ENCODE assay signal across 10 cellular contexts in genomic region chr5:32852535-32852934, GRCh38.
DNase-seq lines count a peak whose midpoint lies in the region; ATAC-seq, FAIRE-seq and TF ChIP-seq lines count a peak whose summit lies in the region.
"Had no signal": no experiment of that assay in that cellular context is flagged by ENCODE, and none has a peak within 500 bp of the region (broad histone marks: within the 10 kb centered on the region; RNA-seq: fewer than 3 reads in every experiment).

No MANE protein-coding gene starts in this region.

- peak; percentile 50 for FAIRE-seq in HepG2 (lab: Jason Lieb, UNC)
- FAIRE-seq: colon had no signal

- peak overlapping the region; percentile 29; the same call in 1 of the 2 replicates for H3K56ac ChIP-seq in IMR-90 (ENCODE audit: extremely low read depth, insufficient read depth, low read length)

- WGBS in IMR-90 (ENCODE audit: extremely low coverage in 2 of 2, insufficient read length in 1 of 2), 2 experiments = no CpG with 5 or more reads among the region's 8 CpGs
- WGBS in HepG2 (ENCODE audit: low lambda C conversion rate) = 2% methylated on average over 8 of the region's 8 CpGs

- H3K9ac ChIP-seq in IMR-90 (ENCODE audit: low read depth, low read length) (no peak overlapping the region), HepG2 (ENCODE audit: insufficient read depth, low read depth, low read length) (no peak overlapping the region)

- no peak overlapping the region; the same call in 1 of the 2 replicates for H3K18ac ChIP-seq in IMR-90 (ENCODE audit: low read depth, low read length)

- H4K5ac ChIP-seq in IMR-90 (ENCODE audit: low read depth, low read length) = no peak overlapping the region

- peak overlapping the region; percentile 84 for H2AFZ ChIP-seq in ACC112 (ENCODE audit: low read length, unreplicated experiment)
- peak overlapping the region; percentile 66 for H2AFZ ChIP-seq in IMR-90 (replicated peaks; ENCODE audit: low read length, poor library complexity)
- H2AFZ ChIP-seq in HepG2 (ENCODE audit: low read length) = no peak overlapping the region

- CTCF ChIA-PET in IMR-90 (lab: Yijun Ruan, JAX) (interaction anchor here (0.6 to 2.6 kb wide), 6 partner anchors 10 to 349 kb away, joined by 3 to 13 read pairs (median 4); no protein-coding TSS in a partner anchor), HepG2 (lab: Yijun Ruan, JAX; ENCODE audit: low intra/inter-chr PET ratio, low total read pairs) (interaction anchor here (1.3 kb wide), 1 partner anchor 145 kb away, joined by 3 read pairs; no protein-coding TSS in a partner anchor)

- TF ChIP-seq CTCF in IMR-90 (conservative IDR thresholded peaks at IDR 0.05; ENCODE audit: low read depth, low read length) (peak; percentile 55), HepG2 (CRISPR knock-in tag; IDR thresholded peaks at IDR 0.05) (peak; percentile 48)

- intact Hi-C loops in IMR-90 (cut with micrococcal nuclease) = loop anchor here (1.0 to 5.0 kb wide), 4 partner anchors 42 to 329 kb away; partner anchors contain the start of gene NPR3
- intact Hi-C loops in HepG2 (cut with micrococcal nuclease; ENCODE audit: unreplicated experiment) = loop anchor here (2.0 kb wide), 1 partner anchor 144 kb away; no protein-coding TSS in a partner anchor
- intact Hi-C loops in activated CD4-positive, alpha-beta T cell treated with anti-CD3 and anti-CD28 coated beads, Interleukin-2, amount 10 ng/mL, durations not matched to agents 24 days and 14 days (cut with micrococcal nuclease) = no loop called here

- peak overlapping the region; percentile 42 to 75; a peak in 2 of 4 replicates for H4K8ac ChIP-seq in IMR-90 (ENCODE audit: low read depth in 2 of 2, low read length in 2 of 2)

- H3K27ac Mint-ChIP-seq in activated naive CD4-positive, alpha-beta T cell treated with anti-CD3 and anti-CD28 coated beads, Interleukin-2, amount 50 U/mL, for 72 hours = no peak overlapping the region
- H3K27ac Mint-ChIP-seq in activated CD4-positive, alpha-beta T cell treated with anti-CD3 and anti-CD28 coated beads, Interleukin-2, amount 10 ng/mL, durations not matched to agents 24 days and 14 days = no peak overlapping the region

- no peaks in the 10 kb centered on the region for H3K79me1 ChIP-seq in IMR-90 (ENCODE audit: low read depth in 1 of 2, low read length in 2 of 2)

- H3K27me3 Mint-ChIP-seq in activated CD4-positive, alpha-beta T cell treated with anti-CD3 and anti-CD28 coated beads, Interleukin-2, amount 10 ng/mL, durations not matched to agents 24 days and 14 days = no peaks in the 10 kb centered on the region

- H3K79me2 ChIP-seq in ACC112 (ENCODE audit: control insufficient read depth, insufficient read depth, low read length, unreplicated experiment) (no peaks in the 10 kb centered on the region), HepG2 (ENCODE audit: insufficient read depth, low read length) (no peaks in the 10 kb centered on the region)

- ATAC-seq in IMR-90 (ENCODE audit: low read depth) (peak; percentile 97), HepG2 (peak; percentile 89), HG02840 (IDR thresholded peaks at IDR 0.05; ENCODE audit: low FRiP score, unreplicated experiment) (no peak)
- no peak for ATAC-seq in activated naive CD4-positive, alpha-beta T cell treated with anti-CD3 and anti-CD28 coated beads, Interleukin-2, amount 50 U/mL, for 72 hours

- H3K4me1 Mint-ChIP-seq in activated CD4-positive, alpha-beta T cell treated with anti-CD3 and anti-CD28 coated beads, Interleukin-2, amount 10 ng/mL, durations not matched to agents 24 days and 14 days = no peaks in the 10 kb centered on the region

- BruUV-seq in IMR-90 (replicated peaks; lab: Mats Ljungman, UMichigan) (no TSS peak), HepG2 (replicated peaks; lab: Mats Ljungman, UMichigan) (no TSS peak)

- no peaks in the 10 kb centered on the region for H3K27me3 ChIP-seq in ACC112 (ENCODE audit: insufficient read depth, low read length)
- no peaks in the 10 kb centered on the region for H3K27me3 ChIP-seq in IMR-90 (ENCODE audit: control insufficient read depth, insufficient read depth, low read length)
- H3K27me3 ChIP-seq in HepG2 (ENCODE audit: control insufficient read depth in 1 of 2, insufficient read depth in 2 of 2, low read length in 2 of 2) = no peaks in the 10 kb centered on the region

- no peak for TF ChIP-seq POLR2A in IMR-90 (IDR thresholded peaks at IDR 0.05; ENCODE audit: low read depth, low read length)
- TF ChIP-seq POLR2A in HepG2 (IDR thresholded peaks at IDR 0.05; ENCODE audit: insufficient read depth in 1 of 2, low read depth in 2 of 2, low read length in 2 of 2) = no peak

- in situ Hi-C loops in IMR-90 (cut with MboI; ENCODE audit: low sequenced_read_pairs) (no loop called here), HepG2 (cut with HindIII; ENCODE audit: extremely low pct_ligation_motif_present, low pct_unique_long_range_greater_than_20kb) (no loop called here)

- H3K4me1 ChIP-seq in ACC112 (ENCODE audit: control insufficient read depth, insufficient read depth, low read length, unreplicated experiment) (peaks cover 25% of the 10 kb centered on the region), IMR-90 (ENCODE audit: control insufficient read depth, insufficient read depth, low read length) (peaks cover 8% of the 10 kb centered on the region; the same call in 1 of the 2 replicates), HepG2 (ENCODE audit: insufficient read depth, low read length) (no peaks in the 10 kb centered on the region)

- TF ChIP-seq EP300 in HepG2 (IDR thresholded peaks at IDR 0.05; ENCODE audit: low read depth in 2 of 2, low read length in 2 of 2) (no peak), HepG2 (CRISPR knock-in tag; IDR thresholded peaks at IDR 0.05; ENCODE audit: borderline replicate concordance) (no peak)

- peak overlapping the region; percentile 76 for H2BK120ac ChIP-seq in IMR-90 (ENCODE audit: low read depth, low read length)

- H3K4ac ChIP-seq in IMR-90 (ENCODE audit: low read depth, low read length) = 0 out of 2 replicates have a peak overlapping the region, but pooled peaks have one; percentile 13

- H2AK9ac ChIP-seq in IMR-90 (replicated peaks; ENCODE audit: low read depth, low read length, poor library complexity) = no peak overlapping the region

- no peak overlapping the region for H3K4me3 Mint-ChIP-seq in activated CD4-positive, alpha-beta T cell treated with anti-CD3 and anti-CD28 coated beads, Interleukin-2, amount 10 ng/mL, durations not matched to agents 24 days and 14 days

- H3K36me3 ChIP-seq in ACC112 (ENCODE audit: insufficient read depth, low read length) (no peaks in the 10 kb centered on the region), IMR-90 (ENCODE audit: control insufficient read depth, insufficient read depth, low read length) (no peaks in the 10 kb centered on the region), HepG2 (replicated peaks in 1 of 2; ENCODE audit: control insufficient read depth in 1 of 2, insufficient read depth in 2 of 2, low read length in 2 of 2) (no peaks in the 10 kb centered on the region)

- TF ChIP-seq RAD21 in IMR-90 (IDR thresholded peaks at IDR 0.05; ENCODE audit: low read length) (peak; percentile 60), HepG2 (CRISPR knock-in tag; IDR thresholded peaks at IDR 0.05) (no peak)

- H3K9me3 ChIP-seq in IMR-90 (ENCODE audit: control insufficient read depth, insufficient read depth, low read length) (peaks cover 4% of the 10 kb centered on the region; the same call in 1 of the 2 replicates), HepG2 (ENCODE audit: low read length) (peaks cover 7% of the 10 kb centered on the region; the same call in 1 of the 2 replicates)

- dilution Hi-C loops in IMR-90 (cut with HindIII; ENCODE audit: low sequenced_read_pairs, unreplicated experiment) = no loop called here

- POLR2A ChIA-PET in IMR-90 (lab: Charles Lee; ENCODE audit: unreplicated experiment) = interaction anchor here (0.5 to 0.8 kb wide), 2 partner anchors 9 to 99 kb away, joined by 3 to 5 read pairs; no protein-coding TSS in a partner anchor
- POLR2A ChIA-PET in HepG2 (lab: Yijun Ruan, JAX) = no interaction called here

- H3K9me1 ChIP-seq in IMR-90 (ENCODE audit: insufficient read depth, low read length) = peaks cover 6% of the 10 kb centered on the region

- no peaks in the 10 kb centered on the region for H3K9me3 Mint-ChIP-seq in activated naive CD4-positive, alpha-beta T cell treated with anti-CD3 and anti-CD28 coated beads, Interleukin-2, amount 50 U/mL, for 72 hours
- peaks cover 5% of the 10 kb centered on the region for H3K9me3 Mint-ChIP-seq in activated CD4-positive, alpha-beta T cell treated with anti-CD3 and anti-CD28 coated beads, Interleukin-2, amount 10 ng/mL, durations not matched to agents 24 days and 14 days

- no peak overlapping the region for H3K4me2 ChIP-seq in IMR-90 (ENCODE audit: low read depth, low read length)
- H3K4me2 ChIP-seq in HepG2 (ENCODE audit: low read depth, low read length) = no peak overlapping the region

- H4K91ac ChIP-seq in IMR-90 (ENCODE audit: insufficient read depth, low read depth, low read length) = peak overlapping the region; percentile 40; the same call in 1 of the 2 replicates

- H3K36me3 Mint-ChIP-seq in activated naive CD4-positive, alpha-beta T cell treated with anti-CD3 and anti-CD28 coated beads, Interleukin-2, amount 50 U/mL, for 72 hours = no peaks in the 10 kb centered on the region
- no peaks in the 10 kb centered on the region for H3K36me3 Mint-ChIP-seq in activated CD4-positive, alpha-beta T cell treated with anti-CD3 and anti-CD28 coated beads, Interleukin-2, amount 10 ng/mL, durations not matched to agents 24 days and 14 days (ENCODE audit: low read depth)

- H3K14ac ChIP-seq in IMR-90 (replicated peaks; ENCODE audit: low read depth, low read length) = no peak overlapping the region

- H4K20me1 ChIP-seq in IMR-90 (ENCODE audit: insufficient read depth, low read length) (no peaks in the 10 kb centered on the region), HepG2 (ENCODE audit: insufficient read depth, low read length) (no peaks in the 10 kb centered on the region)

- no peak overlapping the region for H3K4me3 ChIP-seq in ACC112 (ENCODE audit: low read depth, low read length)
- no peak overlapping the region for H3K4me3 ChIP-seq in IMR-90 (ENCODE audit: insufficient read depth, low read depth, low read length)
- no peak overlapping the region for H3K4me3 ChIP-seq in HepG2 (replicated peaks in 1 of 3; ENCODE audit: insufficient read depth in 1 of 3, low read depth in 2 of 3, low read length in 3 of 3)

- H3K23ac ChIP-seq in IMR-90 (ENCODE audit: low read depth, low read length) = no peak overlapping the region

- no peak overlapping the region for H2AK5ac ChIP-seq in IMR-90 (ENCODE audit: low read depth, low read length)

- H2BK20ac ChIP-seq in IMR-90 (ENCODE audit: low read depth, low read length) = peak overlapping the region; percentile 40

- H3K27ac ChIP-seq in ACC112 (ENCODE audit: low read depth, low read length) = peak overlapping the region; percentile 81
- H3K27ac ChIP-seq in IMR-90 (ENCODE audit: insufficient read depth, low read length) = no peak overlapping the region
- no peak overlapping the region for H3K27ac ChIP-seq in HepG2 (ENCODE audit: extremely low read length, insufficient read depth, low read length)

- DNase-seq in IMR-90 = peak; percentile 89
- DNase-seq in brain pericyte (ENCODE audit: low read depth, low spot score) = peak; percentile 47
- peak; percentile 22 for DNase-seq in HepG2 (ENCODE audit: low spot score)
- no peak for DNase-seq in activated naive CD4-positive, alpha-beta T cell treated with anti-CD3 and anti-CD28 coated beads, Interleukin-2, amount 50 U/mL, for 72 hours (ENCODE audit: low spot score in 2 of 2)
- DNase-seq in activated CD4-positive, alpha-beta T cell treated with anti-CD3 and anti-CD28 coated beads, Interleukin-2, amount 10 ng/mL, durations not matched to agents 24 days and 14 days = no peak
- DNase-seq in activated T-cell treated with anti-CD3 and anti-CD28 coated beads for 4 hours = no peak
- DNase-seq: DMS79 had no signal

- H2BK5ac ChIP-seq in IMR-90 (ENCODE audit: low read depth, low read length, poor library complexity, severe bottlenecking) = peak overlapping the region; percentile 27

- peak overlapping the region; percentile 58; the same call in 1 of the 3 replicates for H2BK15ac ChIP-seq in IMR-90 (ENCODE audit: low read depth, low read length)

Comparison
In these comparisons a context has a peak if more than half of its experiments do, and no peak if none do; other contexts are left out.
1. ATAC-seq: peak in IMR-90 (single experiment) and HepG2 (single experiment); none in activated naive CD4-positive, alpha-beta T cell treated with anti-CD3 and anti-CD28 coated beads, Interleukin-2, amount 50 U/mL, for 72 hours (0 of 2) and HG02840 (single experiment).
2. DNase-seq: peak in IMR-90 (single experiment), brain pericyte (single experiment) and HepG2 (single experiment); none in activated naive CD4-positive, alpha-beta T cell treated with anti-CD3 and anti-CD28 coated beads, Interleukin-2, amount 50 U/mL, for 72 hours (0 of 2), activated CD4-positive, alpha-beta T cell treated with anti-CD3 and anti-CD28 coated beads, Interleukin-2, amount 10 ng/mL, durations not matched to agents 24 days and 14 days (single experiment) and activated T-cell treated with anti-CD3 and anti-CD28 coated beads for 4 hours (single experiment).